In the genomic region with DNA sequence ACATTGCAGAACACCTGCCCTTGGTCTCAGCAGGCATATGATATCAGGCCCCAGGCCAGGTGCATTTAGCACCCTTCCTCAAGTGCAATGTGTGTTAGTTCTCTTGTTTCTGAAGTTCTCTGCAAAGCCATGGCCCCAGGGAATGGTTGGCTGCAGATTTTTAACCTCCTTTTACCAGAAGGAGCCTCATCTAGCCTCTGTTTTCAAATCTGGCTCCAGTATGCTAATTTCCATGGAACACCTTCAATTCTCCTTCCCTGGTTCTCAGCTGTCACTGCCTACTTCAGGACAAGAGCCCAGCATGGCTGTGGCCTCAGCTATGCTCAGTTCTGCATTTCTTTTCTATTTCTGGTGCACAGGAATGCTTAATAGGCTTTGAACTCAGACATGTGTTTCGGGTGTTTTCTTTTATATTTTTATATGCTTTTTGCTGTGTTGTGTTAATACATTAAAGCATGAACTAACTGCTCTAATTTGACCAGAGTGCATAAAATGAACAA, we compare ENCODE assay signal across 26 cellular contexts. TPM values are rescaled to one million over a fixed set of nuclear protein-coding genes. Genes with fewer than 3 reads are reported as not detected.
A peak's percentile ranks its signal among the peaks of the same experiment; 100 is the strongest.
DNase-seq lines count a peak whose midpoint lies in the region; ATAC-seq, FAIRE-seq and TF ChIP-seq lines count a peak whose summit lies in the region.
"Had no signal": no experiment of that assay in that cellular context is flagged by ENCODE, and none has a peak within 500 bp of the region (broad histone marks: within the 10 kb centered on the region; RNA-seq: fewer than 3 reads in every experiment).

No MANE protein-coding gene starts in this region.

- H4K20me1 ChIP-seq in GM12878 (ENCODE audit: control insufficient read depth, insufficient read depth) (no peaks in the 10 kb centered on the region), neural progenitor cell (ENCODE audit: low read depth) (no peaks in the 10 kb centered on the region)
- H4K20me1 ChIP-seq: BLaER1 had no signal

- POLR2A ChIA-PET in GM12878 (lab: Charles Lee), result no interaction called here
- POLR2A ChIA-PET in naive thymus-derived CD4-positive, alpha-beta T cell (lab: Charles Lee), result no interaction called here

- CTCF ChIA-PET in GM12878 (lab: Yijun Ruan, JAX), result interaction anchor here (0.9 kb wide), 1 partner anchor 43 kb away, joined by 3 read pairs; no protein-coding TSS in a partner anchor
- CTCF ChIA-PET in naive thymus-derived CD4-positive, alpha-beta T cell (lab: Charles Lee), result interaction anchor here (0.6 kb wide), 1 partner anchor 12 kb away, joined by 3 read pairs; no protein-coding TSS in a partner anchor

- H2AFZ ChIP-seq in GM12878 (ENCODE audit: control insufficient read depth, low read depth, low read length) (no peak overlapping the region), neural progenitor cell (replicated peaks) (no peak overlapping the region)

- H3K36me3 Mint-ChIP-seq in neural progenitor cell, result no peaks in the 10 kb centered on the region
- H3K36me3 Mint-ChIP-seq in naive thymus-derived CD4-positive, alpha-beta T cell, result no peaks in the 10 kb centered on the region
- H3K36me3 Mint-ChIP-seq: T-cell had no signal

- no peak overlapping the region for H3K27ac Mint-ChIP-seq in neural progenitor cell
- H3K27ac Mint-ChIP-seq in naive thymus-derived CD4-positive, alpha-beta T cell, result no peak overlapping the region
- H3K27ac Mint-ChIP-seq: CD4-positive, alpha-beta T cell; T-cell had no signal

- peaks cover 1% of the 10 kb centered on the region for H3K27me3 Mint-ChIP-seq in neural progenitor cell (ENCODE audit: insufficient read depth, low read depth)
- H3K27me3 Mint-ChIP-seq in naive thymus-derived CD4-positive, alpha-beta T cell, result peaks cover 9 to 24% (median 18%) of the 10 kb centered on the region in 5 donors

- peaks cover 7% of the 10 kb centered on the region for H3K4me1 Mint-ChIP-seq in neural progenitor cell
- H3K4me1 Mint-ChIP-seq in naive thymus-derived CD4-positive, alpha-beta T cell, result peaks cover 0 to 2% (median 0%) of the 10 kb centered on the region in 7 donors

- WGBS in GM12878 (ENCODE audit: insufficient coverage, insufficient replicate concordance, low lambda C conversion rate, missing lambda C conversion rate), result 6% methylated on average over 1 of the region's 1 CpG
- WGBS in testis, 2 donors, result 83 to 85% methylated on average over 1 of the region's 1 CpG

- no peaks in the 10 kb centered on the region for H3K36me3 ChIP-seq in GM12878 (ENCODE audit: control insufficient read depth in 2 of 2, insufficient read depth in 2 of 2, low read length in 1 of 2)
- no peaks in the 10 kb centered on the region for H3K36me3 ChIP-seq in neural progenitor cell
- no peaks in the 10 kb centered on the region for H3K36me3 ChIP-seq in naive thymus-derived CD4-positive, alpha-beta T cell (ENCODE audit: control insufficient read depth in 2 of 3, insufficient read depth in 3 of 3, low read length in 3 of 3)
- no peaks in the 10 kb centered on the region for H3K36me3 ChIP-seq in testis (ENCODE audit: low read depth, missing control alignments)
- H3K36me3 ChIP-seq: BLaER1, SJCRH30 had no signal

- H3K9ac ChIP-seq in GM12878 (ENCODE audit: control insufficient read depth, insufficient read depth, low read length) (no peak overlapping the region), neural progenitor cell (no peak overlapping the region)
- H3K9ac ChIP-seq: BLaER1 had no signal

- H3K4me3 ChIP-seq in GM12878 (no peak overlapping the region), neural progenitor cell (no peak overlapping the region), testis (no peak overlapping the region)
- H3K4me3 ChIP-seq in naive thymus-derived CD4-positive, alpha-beta T cell (ENCODE audit: low read length), result no peak overlapping the region
- H3K4me3 ChIP-seq: BLaER1, SJCRH30 had no signal

- peaks cover 7% of the 10 kb centered on the region for H3K9me3 Mint-ChIP-seq in neural progenitor cell
- H3K9me3 Mint-ChIP-seq in naive thymus-derived CD4-positive, alpha-beta T cell, result peaks cover 0 to 4% (median 0%) of the 10 kb centered on the region in 11 donors
- H3K9me3 Mint-ChIP-seq: CD4-positive, alpha-beta T cell; T-cell had no signal

- BruUV-seq in GM12878 (replicated peaks; lab: Mats Ljungman, UMichigan), result no TSS peak

- H3K4me3 Mint-ChIP-seq in neural progenitor cell, result no peak overlapping the region
- no peak overlapping the region for H3K4me3 Mint-ChIP-seq in naive thymus-derived CD4-positive, alpha-beta T cell
- H3K4me3 Mint-ChIP-seq: CD4-positive, alpha-beta T cell; T-cell had no signal

- no peaks in the 10 kb centered on the region for H3F3A ChIP-seq in neural progenitor cell (ENCODE audit: low read depth)

- TF ChIP-seq EP300 in GM12878 (IDR thresholded peaks at IDR 0.05; ENCODE audit: borderline replicate concordance in 1 of 2, control insufficient read depth in 1 of 2, low read depth in 2 of 2, low read length in 2 of 2), result no peak

- H3K27me3 ChIP-seq in GM12878 (replicated peaks in 1 of 2; ENCODE audit: control insufficient read depth in 2 of 2, insufficient read depth in 2 of 2, low read length in 1 of 2), result no peaks in the 10 kb centered on the region
- H3K27me3 ChIP-seq in neural progenitor cell, result no peaks in the 10 kb centered on the region
- no peaks in the 10 kb centered on the region for H3K27me3 ChIP-seq in naive thymus-derived CD4-positive, alpha-beta T cell (ENCODE audit: control insufficient read depth in 2 of 2, insufficient read depth in 2 of 2, low read length in 2 of 2)
- no peaks in the 10 kb centered on the region for H3K27me3 ChIP-seq in testis
- H3K27me3 ChIP-seq: BLaER1, SJCRH30 had no signal

- RAD21 ChIA-PET in GM12878 (lab: Charles Lee; ENCODE audit: unreplicated experiment), result no interaction called here

- intact Hi-C loops in GM12878 (cut with micrococcal nuclease; ENCODE audit: unreplicated experiment), result no loop called here
- intact Hi-C loops in naive thymus-derived CD4-positive, alpha-beta T cell (cut with micrococcal nuclease), result no loop called here
- intact Hi-C loops in testis (cut with DNase I; ENCODE audit: low total_unique reads), result no loop called here

- no peaks in the 10 kb centered on the region for H3K4me1 ChIP-seq in GM12878 (ENCODE audit: control insufficient read depth, insufficient read depth, low read length)
- H3K4me1 ChIP-seq in neural progenitor cell, result no peaks in the 10 kb centered on the region
- H3K4me1 ChIP-seq in naive thymus-derived CD4-positive, alpha-beta T cell (ENCODE audit: control insufficient read depth in 2 of 2, insufficient read depth in 2 of 2, low read length in 2 of 2), result no peaks in the 10 kb centered on the region
- no peaks in the 10 kb centered on the region for H3K4me1 ChIP-seq in testis
- H3K4me1 ChIP-seq: BLaER1, SJCRH30 had no signal

- DNase-seq in DMS53 (lab: John Stamatoyannopoulos, UW) (peak; percentile 16), DMS53 treated with DMSO at 0.1 percent for 48 hours (lab: John Stamatoyannopoulos, UW; ENCODE audit: unreplicated experiment) (no peak), MV-4-11 (lab: John Stamatoyannopoulos, UW) (peak; percentile 26), GM12878 (ENCODE audit: low read depth, low spot score) (no peak), neural progenitor cell (ENCODE audit: low spot score) (peak; percentile 2), testis (no peak)
- DNase-seq in naive thymus-derived CD4-positive, alpha-beta T cell, result no peak
- DNase-seq: ACHN; CD4-positive, alpha-beta T cell; COR-L47; DND-41; GOT3; Karpas-422; NCI-H1092; NCI-H1436; NCI-H187 treated with DMSO at 0.1 percent for 48 hours; NCI-H2171; NCI-H524 treated with DMSO at 0.1 percent for 48 hours; SJCRH30; T-cell had no signal

- TF ChIP-seq POLR2A in GM12878 (IDR thresholded peaks at IDR 0.05; ENCODE audit: low read depth, low read length) (no peak), testis (IDR thresholded peaks at IDR 0.05) (no peak)

- H3K79me2 ChIP-seq in GM12878 (ENCODE audit: control insufficient read depth, insufficient read depth, low read length) (no peaks in the 10 kb centered on the region), neural progenitor cell (ENCODE audit: low read depth) (no peaks in the 10 kb centered on the region)

- SMC1A ChIA-PET in GM12878 (lab: Charles Lee; ENCODE audit: uncharacterized antibody, unreplicated experiment), result no interaction called here

- H3K4me2 ChIP-seq in GM12878 (ENCODE audit: control insufficient read depth, insufficient read depth) (no peak overlapping the region), neural progenitor cell (no peak overlapping the region)
- H3K4me2 ChIP-seq: BLaER1 had no signal

- TF ChIP-seq CTCF in GM12878 (IDR thresholded peaks at IDR 0.05 in 2 of 3, conservative IDR thresholded peaks at IDR 0.05 in 1 of 3; ENCODE audit: control insufficient read depth in 2 of 3, extremely low read depth in 1 of 3, insufficient read depth in 1 of 3, low read depth in 3 of 3, low read length in 3 of 3), result no peak
- TF ChIP-seq CTCF in neural progenitor cell (IDR thresholded peaks at IDR 0.05), result no peak
- TF ChIP-seq CTCF in testis (IDR thresholded peaks at IDR 0.05), result no peak

- FAIRE-seq in GM12878 (lab: Jason Lieb, UNC), result no peak
- FAIRE-seq: GM12892 had no signal

- ATAC-seq in GM12878 (no peak), GM21381 (IDR thresholded peaks at IDR 0.05; ENCODE audit: unreplicated experiment) (no peak)
- ATAC-seq in naive thymus-derived CD4-positive, alpha-beta T cell, result no peak
- ATAC-seq: HCT116, Panc1, T-cell had no signal

- H3K27ac ChIP-seq in GM12878 (ENCODE audit: control insufficient read depth, insufficient read depth) (no peak overlapping the region), neural progenitor cell (no peak overlapping the region), testis (no peak overlapping the region)
- H3K27ac ChIP-seq in naive thymus-derived CD4-positive, alpha-beta T cell (ENCODE audit: low read depth, low read length), result no peak overlapping the region
- H3K27ac ChIP-seq: 22Rv1, BLaER1, SJCRH30 had no signal

- H3K9me3 ChIP-seq in GM12878 (replicated peaks; ENCODE audit: control insufficient read depth, insufficient read depth, low read length), result no peaks in the 10 kb centered on the region
- no peaks in the 10 kb centered on the region for H3K9me3 ChIP-seq in neural progenitor cell (ENCODE audit: low read depth)
- no peaks in the 10 kb centered on the region for H3K9me3 ChIP-seq in naive thymus-derived CD4-positive, alpha-beta T cell (ENCODE audit: control insufficient read depth in 2 of 3, low read length in 3 of 3)
- H3K9me3 ChIP-seq in testis, result no peaks in the 10 kb centered on the region
- H3K9me3 ChIP-seq: BLaER1, SJCRH30 had no signal

- in situ Hi-C loops in GM12878 (cut with MboI), result no loop called here

- TF ChIP-seq RAD21 in GM12878 (IDR thresholded peaks at IDR 0.05; ENCODE audit: insufficient read depth, low read depth, low read length), result no peak

RNA-seq across cellular contexts. Expression of a gene that starts 51.6 kb away (rescaled TPM):
- 4.4 and 4.8 TPM in 2 replicates for total RNA-seq in GM12878 (2013; cell fraction: nucleolus; rRNA removed)
- 3.6 and 5.1 TPM in 2 replicates for total RNA-seq in GM12878 (2014; rRNA removed)
- total RNA-seq in GM12878 (2014; rRNA removed; fragmentation: Illumina TruSeq; extraction: Trizol), result 5.8 and 6.8 TPM in 2 replicates
- total RNA-seq in GM12878 (2021), result 3.8 and 4.0 TPM in 2 replicates
- polyA plus RNA-seq in GM12878 (2011; ENCODE audit: low read depth), result 1.1 TPM
- polyA plus RNA-seq in GM12878 (2011; rRNA removed), result 0.80 and 1.4 TPM in 2 replicates
- polyA plus RNA-seq in GM12878 (2011; cell fraction: cytosol; rRNA removed), result 0.22 and 0.30 TPM in 2 replicates
- 0.36 and 0.76 TPM in 2 replicates for polyA plus RNA-seq in GM12878 (2011; cell fraction: nucleus; rRNA removed)
- 1.5 and 2.2 TPM in 2 replicates for polyA plus RNA-seq in GM12878 (2012)
- polyA plus RNA-seq in GM12878 (2014; fragmentation: Illumina TruSeq; extraction: Trizol), result 4.4 and 6.6 TPM in 2 replicates
- polyA plus RNA-seq in GM12878 (2014; fragmentation: Nextera tagmentation; extraction: Ambion mirVana), result 1 to 10 TPM; 1.1 to 1.4 TPM
- 2.2 and 3.0 TPM in 2 replicates for polyA plus RNA-seq in GM12878 (2014; rRNA removed)
- 1 to 10 TPM in 1 of 2 experiments, under 1 TPM in 1; 0.24 to 1.7 TPM for polyA plus RNA-seq in GM12878 (2016; fragmentation: Nextera tagmentation; extraction: Ambion mirVana)
- polyA minus RNA-seq in GM12878 (2011; rRNA and poly(A)+ RNA removed), result 0.37 and 0.98 TPM in 2 replicates
- polyA minus RNA-seq in GM12878 (2011; cell fraction: cytosol; rRNA and poly(A)+ RNA removed), result 0.27 and 0.31 TPM in 2 replicates
- 0.73 and 0.96 TPM in 2 replicates for polyA minus RNA-seq in GM12878 (2011; cell fraction: nucleus; rRNA and poly(A)+ RNA removed)
- 4.9 and 7.5 TPM in 2 replicates for total RNA-seq in neural progenitor cell (ENCODE audit: low replicate concordance)
- 10 to 100 TPM in 2 of 5 experiments, 1 to 10 TPM in 3; 4.3 to 30.4 (median 4.7) TPM for total RNA-seq in naive thymus-derived CD4-positive, alpha-beta T cell
- 1 to 10 TPM in 1 of 2 donors, under 1 TPM in 1; 0.89 to 1.1 TPM for polyA plus RNA-seq in naive thymus-derived CD4-positive, alpha-beta T cell
- 1 to 10 TPM; 7.9 to 8.2 TPM for total RNA-seq in testis
- 5.0 TPM for polyA plus RNA-seq in testis (ENCODE audit: insufficient read depth, low read depth, low replicate concordance)

Comparison
In these comparisons a context has a peak if more than half of its experiments do, and no peak if none do; other contexts are left out.
1. DNase-seq: peak in DMS53 (single experiment), MV-4-11 (single experiment) and neural progenitor cell (single experiment); none in DMS53 treated with DMSO at 0.1 percent for 48 hours (single experiment), GM12878 (single experiment), naive thymus-derived CD4-positive, alpha-beta T cell (0 of 9) and testis (single experiment).